In genomic region chr4:22488136-22488535, GRCh38 we compare ENCODE assay signal across 19 cellular contexts. TPM values are rescaled to one million over a fixed set of nuclear protein-coding genes. Genes with fewer than 3 reads are reported as not detected.
DNase-seq lines count a peak whose midpoint lies in the region; ATAC-seq and TF ChIP-seq lines count a peak whose summit lies in the region.
"Had no signal": no experiment of that assay in that cellular context is flagged by ENCODE, and none has a peak within 500 bp of the region (broad histone marks: within the 10 kb centered on the region; RNA-seq: fewer than 3 reads in every experiment).

No MANE protein-coding gene starts in this region.

- DNase-seq in GM12865 (ENCODE audit: low read depth): peak; percentile 44
- peak; percentile 78 for DNase-seq in NCI-H345 (lab: John Stamatoyannopoulos, UW)
- DNase-seq in mesothelial cell of epicardium (ENCODE audit: low spot score in 2 of 2, unreplicated experiment in 2 of 2): no peak
- no peak for DNase-seq in stimulated activated CD4-positive, alpha-beta T cell treated with anti-CD3 and anti-CD28 coated beads, Interleukin-12 subunit alpha, Interleukin-12 subunit beta, amount 100 ng/mL, for 4 hours
- no peak for DNase-seq in NK-92 treated with Interleukin-12 subunit alpha and Interleukin-12 subunit beta, amount 100 ng/mL, for 24 hours (lab: John Stamatoyannopoulos, UW)
- DNase-seq: COR-L47, DND-41, GDM1, Kasumi-1, NCI-H1417 treated with DMSO at 0.1 percent for 48 hours, NCI-H2029, NCI-H226, NCI-H774, Peyer's patch, Right ventricle myocardium superior had no signal

- peaks cover 0 to 32% (median 8%) of the 10 kb centered on the region in 11 experiments; a peak in 11 of 22 replicates for H3K36me3 ChIP-seq in BLaER1 treated with 17β-estradiol and CSF1 and Interleukin-3, amounts not matched to agents 10 nM and 100 nM
- H3K36me3 ChIP-seq: Peyer's patch had no signal

- peaks cover 30 to 46% (median 41%) of the 10 kb centered on the region in 10 experiments for H3K4me1 ChIP-seq in BLaER1 treated with 17β-estradiol and CSF1 and Interleukin-3, amounts not matched to agents 10 nM and 100 nM

- H3K9me3 Mint-ChIP-seq in mesothelial cell of epicardium: peaks cover 5% of the 10 kb centered on the region

- H3K27me3 Mint-ChIP-seq in mesothelial cell of epicardium (ENCODE audit: low read depth): no peaks in the 10 kb centered on the region

- H3K4me1 Mint-ChIP-seq in mesothelial cell of epicardium: peaks cover 43% of the 10 kb centered on the region

- H3K36me3 Mint-ChIP-seq in mesothelial cell of epicardium: peaks cover 6% of the 10 kb centered on the region

- peak overlapping the region; percentile 31 for H3K27ac Mint-ChIP-seq in mesothelial cell of epicardium

- no peaks in the 10 kb centered on the region for H3K27me3 ChIP-seq in BLaER1 treated with 17β-estradiol and CSF1 and Interleukin-3, amounts not matched to agents 10 nM and 100 nM
- H3K27me3 ChIP-seq: Peyer's patch had no signal

- TF ChIP-seq CTCF in GM12865 (IDR thresholded peaks at IDR 0.05; ENCODE audit: insufficient read depth, low read depth, low read length, missing control alignments) (no peak), mesothelial cell of epicardium (IDR thresholded peaks at IDR 0.05; ENCODE audit: unreplicated experiment) (no peak)

- peak overlapping the region in 8 of 11 experiments; percentile 1 to 38 (median 19); a peak in 9 of 22 replicates for H3K4me2 ChIP-seq in BLaER1 treated with 17β-estradiol and CSF1 and Interleukin-3, amounts not matched to agents 10 nM and 100 nM

- ATAC-seq in HG03095 (IDR thresholded peaks at IDR 0.05; ENCODE audit: unreplicated experiment): no peak
- ATAC-seq: SK-N-SH treated with all-trans-retinoic acid at 6 μM for 48 hours had no signal

- no peak overlapping the region for H3K4me3 Mint-ChIP-seq in mesothelial cell of epicardium

- peaks cover 0 to 37% (median 0%) of the 10 kb centered on the region in 11 experiments; a peak in 6 of 22 replicates for H4K20me1 ChIP-seq in BLaER1 treated with 17β-estradiol and CSF1 and Interleukin-3, amounts not matched to agents 10 nM and 100 nM

- H3K9me3 ChIP-seq in BLaER1 treated with 17β-estradiol and CSF1 and Interleukin-3, amounts not matched to agents 10 nM and 100 nM (replicated peaks in 1 of 11): peaks cover 3 to 50% (median 40%) of the 10 kb centered on the region in 11 experiments; a peak in 18 of 22 replicates
- H3K9me3 ChIP-seq: Peyer's patch had no signal

- H3K9ac ChIP-seq in BLaER1 treated with 17β-estradiol and CSF1 and Interleukin-3, amounts not matched to agents 10 nM and 100 nM: no peak overlapping the region

- H3K27ac ChIP-seq in BLaER1 treated with 17β-estradiol and CSF1 and Interleukin-3, amounts not matched to agents 10 nM and 100 nM: peak overlapping the region in 5 of 11 experiments; percentile 4 to 85 (median 39); a peak in 7 of 22 replicates
- H3K27ac ChIP-seq: C4-2B, Peyer's patch had no signal

- H3K4me3 ChIP-seq in BLaER1 treated with 17β-estradiol and CSF1 and Interleukin-3, amounts not matched to agents 10 nM and 100 nM: no peak overlapping the region
- no peak overlapping the region for H3K4me3 ChIP-seq in GM12865 (ENCODE audit: low read depth, low read length)
- H3K4me3 ChIP-seq: Peyer's patch had no signal

RNA-seq across cellular contexts. Expression of gene ADGRA3, which starts 27.7 kb away (rescaled TPM):
- total RNA-seq in mesothelial cell of epicardium: 104 to 109 TPM (median 105 TPM) in 3 replicates

Comparison
In these comparisons a context has a peak if more than half of its experiments do, and no peak if none do; other contexts are left out.
1. DNase-seq: peak in GM12865 (single experiment) and NCI-H345 (single experiment); none in mesothelial cell of epicardium (0 of 2), stimulated activated CD4-positive, alpha-beta T cell treated with anti-CD3 and anti-CD28 coated beads, Interleukin-12 subunit alpha, Interleukin-12 subunit beta, amount 100 ng/mL, for 4 hours (single experiment) and NK-92 treated with Interleukin-12 subunit alpha and Interleukin-12 subunit beta, amount 100 ng/mL, for 24 hours (single experiment).